Comparison of ENCODE assay signal across 1 cellular context in genomic region chr18:24200899-24201298, GRCh38.
TF ChIP-seq lines count a peak whose summit lies in the region.

No MANE protein-coding gene starts in this region.

TF ChIP-seq in SK-N-SH treated with all-trans-retinoic acid at 6 μM for 48 hours, 23 proteins besides CTCF, POLR2A, EP300 and RAD21 (continued from another document):
- TF ChIP-seq, protein P1, sequence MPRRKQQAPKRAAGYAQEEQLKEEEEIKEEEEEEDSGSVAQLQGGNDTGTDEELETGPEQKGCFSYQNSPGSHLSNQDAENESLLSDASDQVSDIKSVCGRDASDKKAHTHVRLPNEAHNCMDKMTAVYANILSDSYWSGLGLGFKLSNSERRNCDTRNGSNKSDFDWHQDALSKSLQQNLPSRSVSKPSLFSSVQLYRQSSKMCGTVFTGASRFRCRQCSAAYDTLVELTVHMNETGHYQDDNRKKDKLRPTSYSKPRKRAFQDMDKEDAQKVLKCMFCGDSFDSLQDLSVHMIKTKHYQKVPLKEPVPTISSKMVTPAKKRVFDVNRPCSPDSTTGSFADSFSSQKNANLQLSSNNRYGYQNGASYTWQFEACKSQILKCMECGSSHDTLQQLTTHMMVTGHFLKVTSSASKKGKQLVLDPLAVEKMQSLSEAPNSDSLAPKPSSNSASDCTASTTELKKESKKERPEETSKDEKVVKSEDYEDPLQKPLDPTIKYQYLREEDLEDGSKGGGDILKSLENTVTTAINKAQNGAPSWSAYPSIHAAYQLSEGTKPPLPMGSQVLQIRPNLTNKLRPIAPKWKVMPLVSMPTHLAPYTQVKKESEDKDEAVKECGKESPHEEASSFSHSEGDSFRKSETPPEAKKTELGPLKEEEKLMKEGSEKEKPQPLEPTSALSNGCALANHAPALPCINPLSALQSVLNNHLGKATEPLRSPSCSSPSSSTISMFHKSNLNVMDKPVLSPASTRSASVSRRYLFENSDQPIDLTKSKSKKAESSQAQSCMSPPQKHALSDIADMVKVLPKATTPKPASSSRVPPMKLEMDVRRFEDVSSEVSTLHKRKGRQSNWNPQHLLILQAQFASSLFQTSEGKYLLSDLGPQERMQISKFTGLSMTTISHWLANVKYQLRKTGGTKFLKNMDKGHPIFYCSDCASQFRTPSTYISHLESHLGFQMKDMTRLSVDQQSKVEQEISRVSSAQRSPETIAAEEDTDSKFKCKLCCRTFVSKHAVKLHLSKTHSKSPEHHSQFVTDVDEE (CRISPR knock-in tag; IDR thresholded peaks at IDR 0.05): no peak
- TF ChIP-seq CSDC2 (CRISPR knock-in tag; IDR thresholded peaks at IDR 0.05) (no peak), PPARA (CRISPR knock-in tag; IDR thresholded peaks at IDR 0.05; ENCODE audit: borderline replicate concordance) (no peak)
- TF ChIP-seq, protein P2, sequence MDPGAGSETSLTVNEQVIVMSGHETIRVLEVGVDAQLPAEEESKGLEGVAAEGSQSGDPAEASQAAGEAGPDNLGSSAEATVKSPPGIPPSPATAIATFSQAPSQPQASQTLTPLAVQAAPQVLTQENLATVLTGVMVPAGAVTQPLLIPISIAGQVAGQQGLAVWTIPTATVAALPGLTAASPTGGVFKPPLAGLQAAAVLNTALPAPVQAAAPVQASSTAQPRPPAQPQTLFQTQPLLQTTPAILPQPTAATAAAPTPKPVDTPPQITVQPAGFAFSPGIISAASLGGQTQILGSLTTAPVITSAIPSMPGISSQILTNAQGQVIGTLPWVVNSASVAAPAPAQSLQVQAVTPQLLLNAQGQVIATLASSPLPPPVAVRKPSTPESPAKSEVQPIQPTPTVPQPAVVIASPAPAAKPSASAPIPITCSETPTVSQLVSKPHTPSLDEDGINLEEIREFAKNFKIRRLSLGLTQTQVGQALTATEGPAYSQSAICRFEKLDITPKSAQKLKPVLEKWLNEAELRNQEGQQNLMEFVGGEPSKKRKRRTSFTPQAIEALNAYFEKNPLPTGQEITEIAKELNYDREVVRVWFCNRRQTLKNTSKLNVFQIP (CRISPR knock-in tag; IDR thresholded peaks at IDR 0.05; ENCODE audit: borderline replicate concordance, low read depth): no peak
TF ChIP-seq in SK-N-SH treated with all-trans-retinoic acid at 6 μM for 48 hours: peak in this region for 0.
